9 cellular contexts compared by ENCODE assay signal in the genomic region with DNA sequence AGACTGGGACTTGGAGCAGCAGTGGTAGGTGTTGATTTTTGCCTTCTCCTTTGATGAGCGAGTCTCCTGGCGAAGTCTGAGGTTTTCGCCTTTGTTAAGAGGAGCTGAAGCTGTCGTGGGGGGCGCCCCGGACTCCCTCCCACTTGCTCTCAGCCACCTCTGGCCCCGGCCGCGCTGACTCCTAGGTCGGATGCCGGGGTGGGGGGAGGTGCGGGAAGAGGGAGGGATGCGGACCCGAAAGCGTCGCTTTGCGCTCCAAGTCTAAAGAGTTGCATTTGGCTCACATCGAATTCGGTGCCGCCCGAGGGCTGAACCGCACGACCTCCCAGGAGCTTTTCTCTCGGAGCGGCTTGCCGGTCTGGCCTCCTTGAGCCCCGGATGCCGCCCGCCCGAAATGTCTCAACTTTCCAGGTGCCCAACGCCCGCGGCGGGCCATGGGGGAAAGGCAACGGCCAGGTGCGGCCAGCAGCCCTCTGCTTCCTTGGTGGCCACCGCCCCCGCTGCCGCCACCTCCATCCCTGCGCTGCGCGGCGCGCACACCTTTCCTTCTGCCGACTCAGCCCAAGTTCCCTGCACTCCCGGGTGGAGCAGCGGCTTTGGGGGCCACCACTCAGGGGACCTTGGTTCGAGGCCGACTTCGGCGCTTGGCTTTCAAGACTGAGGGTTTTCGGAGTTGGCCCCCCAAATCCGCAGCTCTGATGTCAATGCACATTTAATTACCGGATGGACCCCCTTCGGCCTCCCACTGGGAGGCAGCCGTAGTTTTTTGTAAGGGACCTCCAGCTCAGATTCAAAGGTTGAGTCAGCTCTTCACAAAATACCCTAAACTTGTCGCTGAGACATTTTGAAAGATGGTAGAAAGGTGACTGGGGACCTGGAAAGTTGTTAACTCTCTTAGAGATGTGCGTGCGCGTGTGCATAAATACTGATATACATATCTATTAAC. TPM values are rescaled to one million over a fixed set of nuclear protein-coding genes. Genes with fewer than 3 reads are reported as not detected.
DNase-seq lines count a peak whose midpoint lies in the region; ATAC-seq, FAIRE-seq and TF ChIP-seq lines count a peak whose summit lies in the region.
"Had no signal": no experiment of that assay in that cellular context is flagged by ENCODE, and none has a peak within 500 bp of the region (broad histone marks: within the 10 kb centered on the region; RNA-seq: fewer than 3 reads in every experiment).

No MANE protein-coding gene starts in this region.

- peaks cover 43% of the 10 kb centered on the region for H3K4me1 ChIP-seq in Loucy (ENCODE audit: insufficient read depth, low read length, poor library complexity, severe bottlenecking)
- H3K4me1 ChIP-seq in HepG2 (ENCODE audit: insufficient read depth, low read length), result no peaks in the 10 kb centered on the region
- H3K4me1 ChIP-seq in thoracic aorta (ENCODE audit: control insufficient read depth in 1 of 2, low read depth in 2 of 2), result peaks cover 0 to 7% of the 10 kb centered on the region in 2 donors

- H3F3A ChIP-seq in Loucy (ENCODE audit: low read depth), result no peaks in the 10 kb centered on the region

- BruUV-seq in HepG2 (replicated peaks; lab: Mats Ljungman, UMichigan), result no TSS peak

- TF ChIP-seq CTCF in Loucy (conservative IDR thresholded peaks at IDR 0.05; ENCODE audit: low read length) (no peak), astrocyte of the spinal cord (IDR thresholded peaks at IDR 0.05; ENCODE audit: low read depth, low read length) (no peak), HepG2 (CRISPR knock-in tag; IDR thresholded peaks at IDR 0.05) (no peak), thoracic aorta (IDR thresholded peaks at IDR 0.05) (no peak)

- CTCF ChIA-PET in HepG2 (lab: Yijun Ruan, JAX; ENCODE audit: low intra/inter-chr PET ratio, low total read pairs), result no interaction called here

- H3K27ac ChIP-seq in HepG2 (ENCODE audit: extremely low read length, insufficient read depth, low read length), result no peak overlapping the region
- H3K27ac ChIP-seq in thoracic aorta, result no peak overlapping the region
- H3K27ac ChIP-seq: VCaP had no signal

- H3K9me3 ChIP-seq in Loucy (ENCODE audit: insufficient read depth, low read depth, low read length), result no peaks in the 10 kb centered on the region
- H3K9me3 ChIP-seq in HepG2 (ENCODE audit: low read length), result no peaks in the 10 kb centered on the region
- no peaks in the 10 kb centered on the region for H3K9me3 ChIP-seq in thoracic aorta

- H3K4me2 ChIP-seq in Loucy (ENCODE audit: low read depth, low read length, poor library complexity, severe bottlenecking) (peak overlapping the region; percentile 96), HepG2 (ENCODE audit: low read depth, low read length) (peak overlapping the region; percentile 46)

- intact Hi-C loops in HepG2 (cut with micrococcal nuclease; ENCODE audit: unreplicated experiment), result no loop called here

- TF ChIP-seq POLR2A in HepG2 (IDR thresholded peaks at IDR 0.05; ENCODE audit: insufficient read depth in 1 of 2, low read depth in 2 of 2, low read length in 2 of 2), result no peak

- peaks cover 25% of the 10 kb centered on the region for H4K20me1 ChIP-seq in Loucy (ENCODE audit: insufficient read depth, low read length, poor library complexity, severe bottlenecking)
- no peaks in the 10 kb centered on the region for H4K20me1 ChIP-seq in HepG2 (ENCODE audit: insufficient read depth, low read length)

- TF ChIP-seq EP300 in HepG2 (IDR thresholded peaks at IDR 0.05; ENCODE audit: low read depth in 2 of 2, low read length in 2 of 2) (no peak), HepG2 (CRISPR knock-in tag; IDR thresholded peaks at IDR 0.05; ENCODE audit: borderline replicate concordance) (no peak)

- H3K36me3 ChIP-seq in Loucy (ENCODE audit: insufficient read depth, low read length), result no peaks in the 10 kb centered on the region
- no peaks in the 10 kb centered on the region for H3K36me3 ChIP-seq in HepG2 (replicated peaks in 1 of 2; ENCODE audit: control insufficient read depth in 1 of 2, insufficient read depth in 2 of 2, low read length in 2 of 2)
- H3K36me3 ChIP-seq in thoracic aorta, result no peaks in the 10 kb centered on the region

- DNase-seq in astrocyte of the spinal cord (ENCODE audit: low read depth, low spot score) (no peak), HepG2 (ENCODE audit: low spot score) (no peak), thoracic aorta (ENCODE audit: low spot score) (no peak), KBM-7 (no peak), dedifferentiated amniotic fluid mesenchymal stem cell (ENCODE audit: extremely low spot score) (no peak), superior temporal gyrus (ENCODE audit: extremely low spot score) (no peak)

- TF ChIP-seq RAD21 in HepG2 (CRISPR knock-in tag; IDR thresholded peaks at IDR 0.05), result no peak

- H3K9ac ChIP-seq in Loucy (ENCODE audit: low read depth, low read length, poor library complexity, severe bottlenecking) (peak overlapping the region; percentile 96), HepG2 (ENCODE audit: insufficient read depth, low read depth, low read length) (no peak overlapping the region)

- peaks cover 64% of the 10 kb centered on the region for H3K79me2 ChIP-seq in Loucy (ENCODE audit: insufficient read depth, low read length)
- no peaks in the 10 kb centered on the region for H3K79me2 ChIP-seq in HepG2 (ENCODE audit: insufficient read depth, low read length)

- POLR2A ChIA-PET in HepG2 (lab: Yijun Ruan, JAX), result no interaction called here

- H2AFZ ChIP-seq in Loucy (ENCODE audit: low read length), result peak overlapping the region; percentile 60; the same call in 1 of the 2 replicates
- H2AFZ ChIP-seq in HepG2 (ENCODE audit: low read length), result no peak overlapping the region

- H3K4me3 ChIP-seq in Loucy (ENCODE audit: low read length, poor library complexity, severe bottlenecking) (peak overlapping the region; percentile 95), astrocyte of the spinal cord (ENCODE audit: low read depth, low read length) (peak overlapping the region; percentile 43), HepG2 (replicated peaks in 1 of 3; ENCODE audit: insufficient read depth in 1 of 3, low read depth in 2 of 3, low read length in 3 of 3) (peak overlapping the region; percentile 21 to 43 (median 24); a peak in 3 of 6 replicates), thoracic aorta (peak overlapping the region; percentile 71)

- H3K9me2 ChIP-seq in Loucy (replicated peaks; ENCODE audit: low read depth, low read length), result no peaks in the 10 kb centered on the region

- FAIRE-seq in HepG2 (lab: Jason Lieb, UNC), result no peak

- ATAC-seq in GM19043 (IDR thresholded peaks at IDR 0.05; ENCODE audit: low read depth, unreplicated experiment) (peak; percentile 18), HepG2 (peak; percentile 28), thoracic aorta (ENCODE audit: insufficient number of reproducible peaks, low FRiP score, low read depth) (no peak)

- H3K27me3 ChIP-seq in Loucy (ENCODE audit: insufficient read depth, low read length, poor library complexity, severe bottlenecking) (no peaks in the 10 kb centered on the region), HepG2 (ENCODE audit: control insufficient read depth in 1 of 2, insufficient read depth in 2 of 2, low read length in 2 of 2) (peaks cover 0 to 15% of the 10 kb centered on the region in 2 experiments; a peak in 1 of 5 replicates), thoracic aorta (replicated peaks; ENCODE audit: insufficient read depth) (no peaks in the 10 kb centered on the region)

- WGBS in HepG2 (ENCODE audit: low lambda C conversion rate), result 81% methylated on average over 6 of the region's 60 CpGs

- in situ Hi-C loops in astrocyte of the spinal cord (cut with HindIII; ENCODE audit: low sequenced_read_pairs) (no loop called here), HepG2 (cut with HindIII; ENCODE audit: extremely low pct_ligation_motif_present, low pct_unique_long_range_greater_than_20kb) (no loop called here), KBM-7 (cut with MboI; ENCODE audit: low pct_unique_long_range_greater_than_20kb, low sequenced_read_pairs) (no loop called here)

TF ChIP-seq in HepG2, 621 proteins besides CTCF, POLR2A, EP300 and RAD21:
- TF ChIP-seq ZNF44 (CRISPR knock-in tag; IDR thresholded peaks at IDR 0.05) (no peak), EZH2 (conservative IDR thresholded peaks at IDR 0.05; ENCODE audit: low read depth, low read length) (peak; percentile 83; the same call in 1 of the 2 replicates), MAFG (CRISPR knock-in tag; IDR thresholded peaks at IDR 0.05) (no peak)

RNA-seq across cellular contexts. Expression of gene AFF2, which starts 1.0 kb away (rescaled TPM):
- not detected in 2 replicates for total RNA-seq in HepG2 (2016; rRNA removed; fragmentation: Illumina TruSeq; extraction: Trizol)
- 0.18 TPM in 1 of 2 replicates, not detected in the other for total RNA-seq in HepG2 (2016; cell fraction: cytosol; rRNA removed; fragmentation: Illumina TruSeq; extraction: Trizol; ENCODE audit: low read depth)
- not detected in 2 replicates for total RNA-seq in HepG2 (2016; cell fraction: insoluble cytoplasmic fraction; rRNA removed; fragmentation: Illumina TruSeq; extraction: Trizol)
- not detected in 2 replicates for total RNA-seq in HepG2 (2016; cell fraction: membrane; rRNA removed; fragmentation: Illumina TruSeq; extraction: Trizol)
- total RNA-seq in HepG2 (2016; cell fraction: nucleus; rRNA removed; fragmentation: Illumina TruSeq; extraction: Trizol), result not detected in 2 replicates
- not detected in 2 replicates for polyA plus RNA-seq in HepG2 (2011; rRNA removed)
- polyA plus RNA-seq in HepG2 (2011; cell fraction: cytosol; rRNA removed), result not detected in 2 replicates
- polyA plus RNA-seq in HepG2 (2011; cell fraction: nucleus; rRNA removed), result not detected in 2 replicates
- not detected in 2 replicates for polyA plus RNA-seq in HepG2 (2012)
- polyA plus RNA-seq in HepG2 (2016; cell fraction: cytosol; fragmentation: Illumina TruSeq; extraction: Trizol; ENCODE audit: low read depth), result not detected in 2 replicates
- polyA plus RNA-seq in HepG2 (2016; cell fraction: insoluble cytoplasmic fraction; fragmentation: Illumina TruSeq; extraction: Trizol; ENCODE audit: low read depth), result not detected in 2 replicates
- polyA plus RNA-seq in HepG2 (2016; cell fraction: membrane; fragmentation: Illumina TruSeq; extraction: Trizol; ENCODE audit: low read depth), result not detected in 2 replicates
- polyA plus RNA-seq in HepG2 (2016; cell fraction: nucleus; fragmentation: Illumina TruSeq; extraction: Trizol; ENCODE audit: insufficient read depth, low read depth), result not detected in 2 replicates
- not detected in 2 replicates for polyA minus RNA-seq in HepG2 (2011; rRNA and poly(A)+ RNA removed; ENCODE audit: low replicate concordance)
- not detected in 2 replicates for polyA minus RNA-seq in HepG2 (2011; cell fraction: cytosol; rRNA and poly(A)+ RNA removed)
- polyA minus RNA-seq in HepG2 (2011; cell fraction: nucleus; rRNA and poly(A)+ RNA removed), result not detected in 2 replicates
- 10 to 100 TPM in 1 of 2 donors, 1 to 10 TPM in 1; 7.4 to 16.6 TPM for total RNA-seq in thoracic aorta

Comparison
In these comparisons a context has a peak if more than half of its experiments do, and no peak if none do; other contexts are left out.
1. H3K4me3 ChIP-seq: peak in every context shown above with its lines; median percentile 95 in Loucy; 71 in thoracic aorta; 43 in astrocyte of the spinal cord; 24 in HepG2.
2. RNA of gene AFF2, which starts 1.0 kb away (total RNA-seq): 7.4 to 16.6 TPM in thoracic aorta; 0.18 TPM in HepG2; every median in the first group is over 4 times any median in the second.